ENCODE assay signal across 6 cellular contexts in genomic region chr9:128190516-128191405, GRCh38. TPM values are rescaled to one million over a fixed set of nuclear protein-coding genes. Genes with fewer than 3 reads are reported as not detected.
DNase-seq lines count a peak whose midpoint lies in the region; ATAC-seq and TF ChIP-seq lines count a peak whose summit lies in the region.

No MANE protein-coding gene starts in this region.

- H3K36me3 ChIP-seq in ACC112 (ENCODE audit: insufficient read depth, low read length) (peaks cover 10% of the 10 kb centered on the region; the same call in 1 of the 2 replicates), HEK293 (ENCODE audit: control insufficient read depth in 2 of 2, insufficient read depth in 1 of 2, low read length in 2 of 2) (peaks cover 8 to 42% of the 10 kb centered on the region in 2 experiments; a peak in 2 of 3 replicates), mucosa of descending colon (ENCODE audit: low read depth) (no peaks in the 10 kb centered on the region)

- H3K27ac ChIP-seq in ACC112 (ENCODE audit: low read depth, low read length) (no peak overlapping the region), HEK293 (ENCODE audit: extremely low read depth, low read depth, low read length) (peak overlapping the region; percentile 70), adipose tissue (ENCODE audit: low read depth, low read length) (peak overlapping the region; percentile 76)

- peaks cover 11% of the 10 kb centered on the region for H3K79me2 ChIP-seq in ACC112 (ENCODE audit: control insufficient read depth, insufficient read depth, low read length, unreplicated experiment)

- H3K4me3 ChIP-seq in ACC112 (ENCODE audit: low read depth, low read length): peak overlapping the region; percentile 94
- peak overlapping the region; percentile 59 for H3K4me3 ChIP-seq in HEK293 (ENCODE audit: low read depth, low read length)
- peak overlapping the region; percentile 75 for H3K4me3 ChIP-seq in mucosa of descending colon

- TF ChIP-seq CTCF in HEK293 (tag by site-specific recombination; IDR thresholded peaks at IDR 0.05): no peak
- no peak for TF ChIP-seq CTCF in mucosa of descending colon (IDR thresholded peaks at IDR 0.05)

- H3K4me1 ChIP-seq in ACC112 (ENCODE audit: control insufficient read depth, insufficient read depth, low read length, unreplicated experiment): peaks cover 10% of the 10 kb centered on the region
- H3K4me1 ChIP-seq in HEK293 (ENCODE audit: control insufficient read depth, insufficient read depth, low read length): no peaks in the 10 kb centered on the region
- peaks cover 14% of the 10 kb centered on the region for H3K4me1 ChIP-seq in mucosa of descending colon (ENCODE audit: low read depth)

- no peaks in the 10 kb centered on the region for H3K27me3 ChIP-seq in ACC112 (ENCODE audit: insufficient read depth, low read length)

- CTCF ChIA-PET in HEK293 (lab: Yijun Ruan, JAX): interaction anchor here (0.6 to 2.1 kb wide), 9 partner anchors 10 to 639 kb away, joined by 3 to 8 read pairs (median 4); no protein-coding TSS in a partner anchor

- POLR2A ChIA-PET in HEK293 (lab: Yijun Ruan, JAX): interaction anchor here (0.6 to 4.5 kb wide), 8 partner anchors 9 to 85 kb away, joined by 3 to 30 read pairs (median 6); partner anchors contain the start of genes BBLN, DNM1, GOLGA2 and SWI5

- H3K9me3 ChIP-seq in HEK293 (ENCODE audit: control insufficient read depth, insufficient read depth, low read depth, low read length) (no peaks in the 10 kb centered on the region), mucosa of descending colon (no peaks in the 10 kb centered on the region)

- peak in 2 of 3 donors; percentile 44 to 46 for DNase-seq in mucosa of descending colon
- no peak for DNase-seq in hepatic stellate cell (ENCODE audit: low spot score)
- DNase-seq in dedifferentiated amniotic fluid mesenchymal stem cell (ENCODE audit: extremely low spot score): no peak

- WGBS in adipose tissue, 3 donors: 18 to 20% (median 19%) methylated on average over 32 of the region's 32 CpGs

- intact Hi-C loops in mucosa of descending colon (cut with DNase I, micrococcal nuclease): no loop called here

- peak; percentile 5 for ATAC-seq in mucosa of descending colon

- H2AFZ ChIP-seq in ACC112 (ENCODE audit: low read length, unreplicated experiment): peak overlapping the region; percentile 91

TF ChIP-seq in HEK293, 187 proteins besides CTCF, POLR2A, EP300 and RAD21 (continues in another document):
- TF ChIP-seq ZNF549 (tag by site-specific recombination; IDR thresholded peaks at IDR 0.05): no peak
- TF ChIP-seq ZEB2 (tag by site-specific recombination; IDR thresholded peaks at IDR 0.05): no peak
- no peak for TF ChIP-seq ZNF449 (tag by site-specific recombination; IDR thresholded peaks at IDR 0.05)
- no peak for TF ChIP-seq GLI4 (tag by site-specific recombination; IDR thresholded peaks at IDR 0.05)
- no peak for TF ChIP-seq ZNF335 (tag by site-specific recombination; conservative IDR thresholded peaks at IDR 0.05)
- TF ChIP-seq PRDM6 (tag by site-specific recombination; IDR thresholded peaks at IDR 0.05): no peak
- no peak for TF ChIP-seq ZNF704 (tag by site-specific recombination; IDR thresholded peaks at IDR 0.05)
- 0 out of 2 replicates have a peak, but pooled peaks have one; percentile 25 for TF ChIP-seq ZNF600 (tag by site-specific recombination; IDR thresholded peaks at IDR 0.05)
- TF ChIP-seq ZNF426 (tag by site-specific recombination; IDR thresholded peaks at IDR 0.05): no peak
- no peak for TF ChIP-seq KLF9 (tag by site-specific recombination; IDR thresholded peaks at IDR 0.05; ENCODE audit: low read depth)
- TF ChIP-seq ZNF138 (tag by site-specific recombination; IDR thresholded peaks at IDR 0.05; ENCODE audit: borderline replicate concordance): no peak
- no peak for TF ChIP-seq REPIN1 (tag by site-specific recombination; IDR thresholded peaks at IDR 0.05; ENCODE audit: low read depth)
- TF ChIP-seq ZSCAN30 (tag by site-specific recombination; IDR thresholded peaks at IDR 0.05): no peak
- no peak for TF ChIP-seq ELK4 (IDR thresholded peaks at IDR 0.05; ENCODE audit: borderline replicate concordance, low read depth, low read length)
- no peak for TF ChIP-seq IKZF3 (tag by site-specific recombination; IDR thresholded peaks at IDR 0.05)
- no peak for TF ChIP-seq ZNF10 (tag by site-specific recombination; IDR thresholded peaks at IDR 0.05)
- TF ChIP-seq HIC1 (tag by site-specific recombination; IDR thresholded peaks at IDR 0.05): peak; percentile 67
- no peak for TF ChIP-seq ZNF404 (tag by site-specific recombination; IDR thresholded peaks at IDR 0.05)
- no peak for TF ChIP-seq ZNF302 (tag by site-specific recombination; IDR thresholded peaks at IDR 0.05; ENCODE audit: low read depth)

RNA-seq across cellular contexts. Expression of gene CIZ1, which starts 0.6 kb away (rescaled TPM):
- polyA plus RNA-seq in adipose tissue: 10 to 100 TPM; 56.6 to 69.7 (median 57.0) TPM
- 100 to 1,000 TPM in 2 of 3 donors, 10 to 100 TPM in 1; 88.0 to 176 (median 105) TPM for total RNA-seq in mucosa of descending colon

RNA-seq across cellular contexts. Expression of gene DNM1, which starts 12.4 kb away (rescaled TPM):
- polyA plus RNA-seq in adipose tissue: 10 to 100 TPM in 1 of 3 donors, 1 to 10 TPM in 2; 4.5 to 22.8 (median 6.4) TPM
- 10 to 100 TPM in 1 of 3 donors, 1 to 10 TPM in 2; 4.0 to 19.0 (median 6.7) TPM for total RNA-seq in mucosa of descending colon

RNA-seq across cellular contexts. Expression of gene BBLN, which starts 30.7 kb away (rescaled TPM):
- polyA plus RNA-seq in adipose tissue: 100 to 1,000 TPM in 1 of 3 donors, 10 to 100 TPM in 2; 74.5 to 110 (median 95.4) TPM
- total RNA-seq in mucosa of descending colon: 10 to 100 TPM; 33.7 to 46.8 (median 37.6) TPM

RNA-seq across cellular contexts. Expression of gene LCN2, which starts 41.5 kb away (rescaled TPM):
- 10 to 100 TPM in 1 of 3 donors, 1 to 10 TPM in 2; 5.9 to 15.6 (median 9.5) TPM for polyA plus RNA-seq in adipose tissue
- total RNA-seq in mucosa of descending colon: 100 to 1,000 TPM in 1 of 3 donors, 10 to 100 TPM in 2; 16.8 to 456 (median 20.5) TPM

Comparison
In these comparisons a context has a peak if more than half of its experiments do, and no peak if none do; other contexts are left out.
1. DNase-seq: peak in mucosa of descending colon (2 of 3); none in hepatic stellate cell (single experiment) and dedifferentiated amniotic fluid mesenchymal stem cell (single experiment).
2. Peak in every context shown above with its lines, with median percentiles within 50 percentile points of each other: H3K4me3 ChIP-seq.